Comparison of ENCODE assay signal across 2 cellular contexts in the genomic region with DNA sequence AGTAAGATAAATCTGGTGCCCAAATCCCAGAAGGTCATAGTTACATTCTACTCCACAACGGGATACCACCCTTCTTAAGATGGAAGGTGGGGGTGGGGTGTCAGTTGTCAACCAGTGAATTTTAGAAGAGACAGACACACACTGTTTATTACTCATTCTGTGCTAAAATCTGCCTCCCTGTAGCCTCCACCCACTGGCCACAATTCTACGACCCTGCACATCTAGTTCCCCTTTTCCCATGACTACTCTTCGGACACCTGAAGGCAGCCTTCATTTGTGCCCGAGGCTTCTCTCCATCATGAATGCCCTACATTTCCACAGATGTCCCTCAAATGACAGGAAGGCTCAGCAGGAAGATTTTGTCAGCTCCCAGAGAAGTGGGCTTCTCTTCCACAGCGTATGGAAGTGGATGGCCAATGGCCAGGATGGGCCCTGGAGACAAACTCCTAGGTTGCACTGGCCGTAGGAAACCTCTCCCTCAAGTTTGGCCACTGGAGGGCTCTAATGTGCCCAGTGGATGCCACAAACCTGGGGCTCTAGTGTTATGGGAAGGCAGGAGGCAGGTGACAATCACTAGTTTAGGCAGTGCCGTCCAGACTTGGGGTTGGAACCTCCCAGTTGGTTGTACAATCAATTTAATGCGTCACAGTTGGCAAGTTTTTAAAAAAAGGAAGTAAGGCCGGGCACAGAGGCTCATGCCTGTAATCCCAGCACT.
TF ChIP-seq lines count a peak whose summit lies in the region.

No MANE protein-coding gene starts in this region.

TF ChIP-seq in GM23338, 12 proteins besides CTCF, POLR2A, EP300 and RAD21 (continues in another document):
- TF ChIP-seq NANOG (IDR thresholded peaks at IDR 0.05; ENCODE audit: borderline replicate concordance) (no peak), EZH2phosphoT487 (IDR thresholded peaks at IDR 0.05; ENCODE audit: unreplicated experiment) (no peak), EZH2 (IDR thresholded peaks at IDR 0.05; ENCODE audit: low read depth, unreplicated experiment) (no peak), STAT1 (IDR thresholded peaks at IDR 0.05; ENCODE audit: unreplicated experiment) (no peak), JUNB (IDR thresholded peaks at IDR 0.05; ENCODE audit: unreplicated experiment) (no peak), ZNF114 (CRISPR knock-in tag; IDR thresholded peaks at IDR 0.05) (no peak), POLR2AphosphoS5 (IDR thresholded peaks at IDR 0.05; ENCODE audit: low read depth) (no peak), CREB1 (CRISPR knock-in tag; IDR thresholded peaks at IDR 0.05; ENCODE audit: low read depth) (no peak), ZNF331 (CRISPR knock-in tag; IDR thresholded peaks at IDR 0.05; ENCODE audit: low read depth) (no peak)
- TF ChIP-seq, protein P1, sequence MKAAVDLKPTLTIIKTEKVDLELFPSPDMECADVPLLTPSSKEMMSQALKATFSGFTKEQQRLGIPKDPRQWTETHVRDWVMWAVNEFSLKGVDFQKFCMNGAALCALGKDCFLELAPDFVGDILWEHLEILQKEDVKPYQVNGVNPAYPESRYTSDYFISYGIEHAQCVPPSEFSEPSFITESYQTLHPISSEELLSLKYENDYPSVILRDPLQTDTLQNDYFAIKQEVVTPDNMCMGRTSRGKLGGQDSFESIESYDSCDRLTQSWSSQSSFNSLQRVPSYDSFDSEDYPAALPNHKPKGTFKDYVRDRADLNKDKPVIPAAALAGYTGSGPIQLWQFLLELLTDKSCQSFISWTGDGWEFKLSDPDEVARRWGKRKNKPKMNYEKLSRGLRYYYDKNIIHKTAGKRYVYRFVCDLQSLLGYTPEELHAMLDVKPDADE (IDR thresholded peaks at IDR 0.05), result no peak
- TF ChIP-seq, protein P2, sequence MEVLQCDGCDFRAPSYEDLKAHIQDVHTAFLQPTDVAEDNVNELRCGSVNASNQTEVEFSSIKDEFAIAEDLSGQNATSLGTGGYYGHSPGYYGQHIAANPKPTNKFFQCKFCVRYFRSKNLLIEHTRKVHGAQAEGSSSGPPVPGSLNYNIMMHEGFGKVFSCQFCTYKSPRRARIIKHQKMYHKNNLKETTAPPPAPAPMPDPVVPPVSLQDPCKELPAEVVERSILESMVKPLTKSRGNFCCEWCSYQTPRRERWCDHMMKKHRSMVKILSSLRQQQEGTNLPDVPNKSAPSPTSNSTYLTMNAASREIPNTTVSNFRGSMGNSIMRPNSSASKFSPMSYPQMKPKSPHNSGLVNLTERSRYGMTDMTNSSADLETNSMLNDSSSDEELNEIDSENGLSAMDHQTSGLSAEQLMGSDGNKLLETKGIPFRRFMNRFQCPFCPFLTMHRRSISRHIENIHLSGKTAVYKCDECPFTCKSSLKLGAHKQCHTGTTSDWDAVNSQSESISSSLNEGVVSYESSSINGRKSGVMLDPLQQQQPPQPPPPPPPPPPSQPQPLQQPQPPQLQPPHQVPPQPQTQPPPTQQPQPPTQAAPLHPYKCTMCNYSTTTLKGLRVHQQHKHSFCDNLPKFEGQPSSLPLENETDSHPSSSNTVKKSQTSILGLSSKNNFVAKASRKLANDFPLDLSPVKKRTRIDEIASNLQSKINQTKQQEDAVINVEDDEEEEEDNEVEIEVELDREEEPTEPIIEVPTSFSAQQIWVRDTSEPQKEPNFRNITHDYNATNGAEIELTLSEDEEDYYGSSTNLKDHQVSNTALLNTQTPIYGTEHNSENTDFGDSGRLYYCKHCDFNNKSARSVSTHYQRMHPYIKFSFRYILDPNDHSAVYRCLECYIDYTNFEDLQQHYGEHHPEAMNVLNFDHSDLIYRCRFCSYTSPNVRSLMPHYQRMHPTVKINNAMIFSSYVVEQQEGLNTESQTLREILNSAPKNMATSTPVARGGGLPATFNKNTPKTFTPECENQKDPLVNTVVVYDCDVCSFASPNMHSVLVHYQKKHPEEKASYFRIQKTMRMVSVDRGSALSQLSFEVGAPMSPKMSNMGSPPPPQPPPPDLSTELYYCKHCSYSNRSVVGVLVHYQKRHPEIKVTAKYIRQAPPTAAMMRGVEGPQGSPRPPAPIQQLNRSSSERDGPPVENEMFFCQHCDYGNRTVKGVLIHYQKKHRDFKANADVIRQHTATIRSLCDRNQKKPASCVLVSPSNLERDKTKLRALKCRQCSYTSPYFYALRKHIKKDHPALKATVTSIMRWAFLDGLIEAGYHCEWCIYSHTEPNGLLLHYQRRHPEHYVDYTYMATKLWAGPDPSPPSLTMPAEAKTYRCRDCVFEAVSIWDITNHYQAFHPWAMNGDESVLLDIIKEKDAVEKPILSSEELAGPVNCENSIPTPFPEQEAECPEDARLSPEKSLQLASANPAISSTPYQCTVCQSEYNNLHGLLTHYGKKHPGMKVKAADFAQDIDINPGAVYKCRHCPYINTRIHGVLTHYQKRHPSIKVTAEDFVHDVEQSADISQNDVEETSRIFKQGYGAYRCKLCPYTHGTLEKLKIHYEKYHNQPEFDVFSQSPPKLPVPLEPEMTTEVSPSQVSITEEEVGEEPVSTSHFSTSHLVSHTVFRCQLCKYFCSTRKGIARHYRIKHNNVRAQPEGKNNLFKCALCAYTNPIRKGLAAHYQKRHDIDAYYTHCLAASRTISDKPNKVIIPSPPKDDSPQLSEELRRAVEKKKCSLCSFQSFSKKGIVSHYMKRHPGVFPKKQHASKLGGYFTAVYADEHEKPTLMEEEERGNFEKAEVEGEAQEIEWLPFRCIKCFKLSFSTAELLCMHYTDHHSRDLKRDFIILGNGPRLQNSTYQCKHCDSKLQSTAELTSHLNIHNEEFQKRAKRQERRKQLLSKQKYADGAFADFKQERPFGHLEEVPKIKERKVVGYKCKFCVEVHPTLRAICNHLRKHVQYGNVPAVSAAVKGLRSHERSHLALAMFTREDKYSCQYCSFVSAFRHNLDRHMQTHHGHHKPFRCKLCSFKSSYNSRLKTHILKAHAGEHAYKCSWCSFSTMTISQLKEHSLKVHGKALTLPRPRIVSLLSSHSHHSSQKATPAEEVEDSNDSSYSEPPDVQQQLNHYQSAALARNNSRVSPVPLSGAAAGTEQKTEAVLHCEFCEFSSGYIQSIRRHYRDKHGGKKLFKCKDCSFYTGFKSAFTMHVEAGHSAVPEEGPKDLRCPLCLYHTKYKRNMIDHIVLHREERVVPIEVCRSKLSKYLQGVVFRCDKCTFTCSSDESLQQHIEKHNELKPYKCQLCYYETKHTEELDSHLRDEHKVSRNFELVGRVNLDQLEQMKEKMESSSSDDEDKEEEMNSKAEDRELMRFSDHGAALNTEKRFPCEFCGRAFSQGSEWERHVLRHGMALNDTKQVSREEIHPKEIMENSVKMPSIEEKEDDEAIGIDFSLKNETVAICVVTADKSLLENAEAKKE (CRISPR knock-in tag; IDR thresholded peaks at IDR 0.05), result no peak

TF ChIP-seq in GM12878, 131 proteins besides CTCF, POLR2A, EP300 and RAD21:
- TF ChIP-seq NR2C2 (IDR thresholded peaks at IDR 0.05; ENCODE audit: borderline replicate concordance, control insufficient read depth, insufficient read length, low read depth) (no peak), TARDBP (IDR thresholded peaks at IDR 0.05; ENCODE audit: borderline replicate concordance) (no peak), JUND (IDR thresholded peaks at IDR 0.05; ENCODE audit: low read depth, low read length) (no peak), SREBF1 (IDR thresholded peaks at IDR 0.05; ENCODE audit: low read length) (no peak), BACH1 (IDR thresholded peaks at IDR 0.05; ENCODE audit: borderline replicate concordance) (no peak)
TF ChIP-seq in GM12878: peak in this region for 0.
